In the genomic region with DNA sequence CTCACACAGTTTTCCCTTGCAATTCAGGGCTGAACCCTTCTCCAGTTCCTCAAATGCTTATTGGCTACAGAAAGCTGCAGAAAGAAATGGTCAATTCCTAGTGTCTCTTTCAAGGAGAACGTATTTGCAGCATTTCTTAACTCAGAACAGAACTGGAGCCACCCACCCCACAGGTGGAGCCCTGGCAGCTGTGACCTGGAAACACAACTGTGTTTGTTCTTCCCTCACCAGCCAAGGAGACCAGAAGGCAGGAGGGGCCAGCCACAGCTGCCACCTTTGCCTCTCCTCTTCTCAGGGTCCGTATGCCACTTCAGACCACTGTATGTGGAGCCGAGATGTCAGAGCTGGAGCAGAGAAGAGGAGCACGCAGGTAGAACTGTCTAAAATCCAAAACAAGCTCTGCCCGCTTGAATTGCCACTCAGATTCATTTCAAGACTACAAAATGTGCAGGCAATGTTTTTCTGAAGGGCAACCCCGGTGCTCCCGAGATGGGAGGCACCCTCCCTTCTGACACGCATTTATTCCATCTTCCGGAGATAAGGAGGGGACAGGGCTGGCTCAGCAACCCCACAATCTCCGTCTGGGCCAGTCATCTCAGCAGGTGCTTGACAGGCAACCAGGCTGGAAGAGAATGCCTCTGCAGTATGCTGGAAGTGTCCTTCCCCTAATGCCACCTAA, we compare ENCODE assay signal across 12 cellular contexts. TPM values are rescaled to one million over a fixed set of nuclear protein-coding genes. Genes with fewer than 3 reads are reported as not detected.
A peak's percentile ranks its signal among the peaks of the same experiment; 100 is the strongest.
DNase-seq lines count a peak whose midpoint lies in the region; ATAC-seq and TF ChIP-seq lines count a peak whose summit lies in the region.
"Had no signal": no experiment of that assay in that cellular context is flagged by ENCODE, and none has a peak within 500 bp of the region (broad histone marks: within the 10 kb centered on the region; RNA-seq: fewer than 3 reads in every experiment).

No MANE protein-coding gene starts in this region.

- peak overlapping the region; percentile 81 for H3K27ac ChIP-seq in CD4-positive, CD25-positive, alpha-beta regulatory T cell (ENCODE audit: insufficient read depth, low read length, poor library complexity, severe bottlenecking)
- peak overlapping the region; percentile 96 for H3K27ac ChIP-seq in naive thymus-derived CD4-positive, alpha-beta T cell (ENCODE audit: low read depth, low read length)
- H3K27ac ChIP-seq: suprapubic skin had no signal

- peak in 1 of 3 donors; percentile 61 for DNase-seq in CD4-positive, CD25-positive, alpha-beta regulatory T cell
- DNase-seq in NCI-H2171 treated with DMSO at 0.1 percent for 48 hours (lab: John Stamatoyannopoulos, UW) (peak; percentile 76), HEK293T (ENCODE audit: extremely low spot score) (no peak), OCI-M2 (lab: John Stamatoyannopoulos, UW; ENCODE audit: unreplicated experiment) (no peak), G401 (ENCODE audit: low spot score) (no peak)
- peak; percentile 65 for DNase-seq in activated T-cell treated with anti-CD3 and anti-CD28 coated beads, Interleukin-2, amount 50 U/mL, for 24 hours
- peak in 3 of 9 donors; percentile 2 to 59 (median 57) for DNase-seq in naive thymus-derived CD4-positive, alpha-beta T cell
- DNase-seq: GOT3 had no signal

- intact Hi-C loops in naive thymus-derived CD4-positive, alpha-beta T cell (cut with micrococcal nuclease) = loop anchor here (1.0 to 2.0 kb wide), 2 partner anchors 12 to 15 kb away; no protein-coding TSS in a partner anchor

- no peaks in the 10 kb centered on the region for H3K27me3 ChIP-seq in CD4-positive, CD25-positive, alpha-beta regulatory T cell (ENCODE audit: control insufficient read depth, insufficient read depth, low read length)
- H3K27me3 ChIP-seq in naive thymus-derived CD4-positive, alpha-beta T cell (ENCODE audit: control insufficient read depth in 2 of 2, insufficient read depth in 2 of 2, low read length in 2 of 2) = no peaks in the 10 kb centered on the region

- peaks cover 0 to 1% (median 0%) of the 10 kb centered on the region in 7 donors for H3K9me3 Mint-ChIP-seq in CD4-positive, CD25-positive, alpha-beta regulatory T cell
- no peaks in the 10 kb centered on the region for H3K9me3 Mint-ChIP-seq in activated T-cell treated with anti-CD3 and anti-CD28 coated beads, Interleukin-2, amount 50 U/mL, for 24 hours
- no peaks in the 10 kb centered on the region for H3K9me3 Mint-ChIP-seq in naive thymus-derived CD4-positive, alpha-beta T cell

- H3K27ac Mint-ChIP-seq in CD4-positive, CD25-positive, alpha-beta regulatory T cell = peak overlapping the region; percentile 86 to 96 (median 94)
- peak overlapping the region; percentile 99 for H3K27ac Mint-ChIP-seq in activated T-cell treated with anti-CD3 and anti-CD28 coated beads, Interleukin-2, amount 50 U/mL, for 24 hours
- peak overlapping the region; percentile 83 to 100 (median 94) for H3K27ac Mint-ChIP-seq in naive thymus-derived CD4-positive, alpha-beta T cell

- in situ Hi-C loops in G401 (cut with HindIII; ENCODE audit: low sequenced_read_pairs) = no loop called here

- CTCF ChIA-PET in naive thymus-derived CD4-positive, alpha-beta T cell (lab: Charles Lee) = interaction anchor here (1.1 to 1.9 kb wide), 2 partner anchors 8 to 40 kb away, joined by 3 to 8 read pairs; no protein-coding TSS in a partner anchor
- CTCF ChIA-PET in HEK293T (lab: Yijun Ruan, JAX) = interaction anchor here (0.9 kb wide), 1 partner anchor 39 kb away, joined by 3 read pairs; no protein-coding TSS in a partner anchor

- H3K4me3 Mint-ChIP-seq in CD4-positive, CD25-positive, alpha-beta regulatory T cell = peak overlapping the region; percentile 70 to 92 (median 84)
- peak overlapping the region; percentile 74 for H3K4me3 Mint-ChIP-seq in activated T-cell treated with anti-CD3 and anti-CD28 coated beads, Interleukin-2, amount 50 U/mL, for 24 hours
- peak overlapping the region; percentile 58 to 100 (median 80) for H3K4me3 Mint-ChIP-seq in naive thymus-derived CD4-positive, alpha-beta T cell

- H3K4me1 ChIP-seq in CD4-positive, CD25-positive, alpha-beta regulatory T cell (ENCODE audit: control insufficient read depth, insufficient read depth, low read length, poor library complexity, severe bottlenecking) = peaks cover 99% of the 10 kb centered on the region
- H3K4me1 ChIP-seq in naive thymus-derived CD4-positive, alpha-beta T cell (ENCODE audit: control insufficient read depth in 2 of 2, insufficient read depth in 2 of 2, low read length in 2 of 2) = peaks cover 53 to 96% of the 10 kb centered on the region in 2 donors
- H3K4me1 ChIP-seq: suprapubic skin had no signal

- H3K27me3 Mint-ChIP-seq in CD4-positive, CD25-positive, alpha-beta regulatory T cell = no peaks in the 10 kb centered on the region
- H3K27me3 Mint-ChIP-seq in activated T-cell treated with anti-CD3 and anti-CD28 coated beads, Interleukin-2, amount 50 U/mL, for 24 hours = no peaks in the 10 kb centered on the region
- no peaks in the 10 kb centered on the region for H3K27me3 Mint-ChIP-seq in naive thymus-derived CD4-positive, alpha-beta T cell

- H3K36me3 Mint-ChIP-seq in CD4-positive, CD25-positive, alpha-beta regulatory T cell = peaks cover 52% of the 10 kb centered on the region
- H3K36me3 Mint-ChIP-seq in activated T-cell treated with anti-CD3 and anti-CD28 coated beads, Interleukin-2, amount 50 U/mL, for 24 hours (ENCODE audit: low read depth) = peaks cover 89% of the 10 kb centered on the region
- H3K36me3 Mint-ChIP-seq in naive thymus-derived CD4-positive, alpha-beta T cell = peaks cover 5 to 52% (median 28%) of the 10 kb centered on the region in 5 donors

- H3K36me3 ChIP-seq in CD4-positive, CD25-positive, alpha-beta regulatory T cell (ENCODE audit: control insufficient read depth, insufficient read depth, low read length) = peaks cover 63% of the 10 kb centered on the region
- H3K36me3 ChIP-seq in naive thymus-derived CD4-positive, alpha-beta T cell (ENCODE audit: control insufficient read depth in 2 of 3, insufficient read depth in 3 of 3, low read length in 3 of 3) = peaks cover 0 to 49% (median 9%) of the 10 kb centered on the region in 3 experiments
- H3K36me3 ChIP-seq: suprapubic skin had no signal

- ATAC-seq in CD4-positive, CD25-positive, alpha-beta regulatory T cell (ENCODE audit: low read depth in 2 of 2) = no peak
- no peak for ATAC-seq in naive thymus-derived CD4-positive, alpha-beta T cell
- ATAC-seq in GM21515 (IDR thresholded peaks at IDR 0.05; ENCODE audit: unreplicated experiment) = no peak

- H3K4me3 ChIP-seq in CD4-positive, CD25-positive, alpha-beta regulatory T cell (ENCODE audit: low read depth, low read length) = peak overlapping the region; percentile 59
- peak overlapping the region; percentile 4 for H3K4me3 ChIP-seq in naive thymus-derived CD4-positive, alpha-beta T cell (ENCODE audit: low read length)
- H3K4me3 ChIP-seq: suprapubic skin had no signal

- peaks cover 56 to 100% (median 88%) of the 10 kb centered on the region in 4 donors for H3K4me1 Mint-ChIP-seq in CD4-positive, CD25-positive, alpha-beta regulatory T cell
- peaks cover 98% of the 10 kb centered on the region for H3K4me1 Mint-ChIP-seq in activated T-cell treated with anti-CD3 and anti-CD28 coated beads, Interleukin-2, amount 50 U/mL, for 24 hours (ENCODE audit: low read depth)
- H3K4me1 Mint-ChIP-seq in naive thymus-derived CD4-positive, alpha-beta T cell = peaks cover 74 to 100% (median 98%) of the 10 kb centered on the region in 7 donors

- POLR2A ChIA-PET in naive thymus-derived CD4-positive, alpha-beta T cell (lab: Charles Lee) = interaction anchor here (0.7 to 11.8 kb wide), 15 partner anchors 9 to 63 kb away, joined by 3 to 181 read pairs (median 5); a partner anchor contains a TSS
- POLR2A ChIA-PET in HEK293T (lab: Yijun Ruan, JAX) = no interaction called here

- no peaks in the 10 kb centered on the region for H3K9me3 ChIP-seq in CD4-positive, CD25-positive, alpha-beta regulatory T cell (ENCODE audit: control insufficient read depth in 2 of 2, low read length in 2 of 2)
- no peaks in the 10 kb centered on the region for H3K9me3 ChIP-seq in naive thymus-derived CD4-positive, alpha-beta T cell (ENCODE audit: control insufficient read depth in 2 of 3, low read length in 3 of 3)
- H3K9me3 ChIP-seq: suprapubic skin had no signal

TF ChIP-seq in HEK293T, 16 proteins besides CTCF, POLR2A, EP300 and RAD21:
- no peak for TF ChIP-seq ZNF384 (IDR thresholded peaks at IDR 0.05)
- no peak for TF ChIP-seq FOXA1 (IDR thresholded peaks at IDR 0.05)
- no peak for TF ChIP-seq LEF1 (IDR thresholded peaks at IDR 0.05; ENCODE audit: borderline replicate concordance)
- TF ChIP-seq, protein P1, sequence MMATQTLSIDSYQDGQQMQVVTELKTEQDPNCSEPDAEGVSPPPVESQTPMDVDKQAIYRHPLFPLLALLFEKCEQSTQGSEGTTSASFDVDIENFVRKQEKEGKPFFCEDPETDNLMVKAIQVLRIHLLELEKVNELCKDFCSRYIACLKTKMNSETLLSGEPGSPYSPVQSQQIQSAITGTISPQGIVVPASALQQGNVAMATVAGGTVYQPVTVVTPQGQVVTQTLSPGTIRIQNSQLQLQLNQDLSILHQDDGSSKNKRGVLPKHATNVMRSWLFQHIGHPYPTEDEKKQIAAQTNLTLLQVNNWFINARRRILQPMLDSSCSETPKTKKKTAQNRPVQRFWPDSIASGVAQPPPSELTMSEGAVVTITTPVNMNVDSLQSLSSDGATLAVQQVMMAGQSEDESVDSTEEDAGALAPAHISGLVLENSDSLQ (IDR thresholded peaks at IDR 0.05) = no peak
- no peak for TF ChIP-seq NFRKB (IDR thresholded peaks at IDR 0.05)
- TF ChIP-seq TARDBP (IDR thresholded peaks at IDR 0.05) = no peak
- no peak for TF ChIP-seq SP1 (IDR thresholded peaks at IDR 0.05)
- TF ChIP-seq HDGF (IDR thresholded peaks at IDR 0.05; ENCODE audit: borderline replicate concordance) = no peak

RNA-seq across cellular contexts. Expression of a gene that starts 16.7 kb away (rescaled TPM):
- total RNA-seq in CD4-positive, CD25-positive, alpha-beta regulatory T cell = 410 TPM
- 100 to 1,000 TPM; 412 to 718 (median 486) TPM for polyA plus RNA-seq in CD4-positive, CD25-positive, alpha-beta regulatory T cell
- 100 to 1,000 TPM; 246 to 476 (median 336) TPM for total RNA-seq in naive thymus-derived CD4-positive, alpha-beta T cell
- polyA plus RNA-seq in naive thymus-derived CD4-positive, alpha-beta T cell = 100 to 1,000 TPM; 352 to 437 TPM
- total RNA-seq in G401 (2014; rRNA removed; shearing (Covaris generic)) = 9.3 and 11.3 TPM in 2 replicates
- polyA plus RNA-seq: BJ, neural cell had no signal

RNA-seq across cellular contexts. Expression of a gene that starts 51.9 kb away (rescaled TPM):
- total RNA-seq in CD4-positive, CD25-positive, alpha-beta regulatory T cell = 6.7 TPM
- polyA plus RNA-seq in CD4-positive, CD25-positive, alpha-beta regulatory T cell = 10 to 100 TPM; 16.8 to 29.7 (median 22.1) TPM
- total RNA-seq in naive thymus-derived CD4-positive, alpha-beta T cell = 10 to 100 TPM; 10.6 to 33.4 (median 23.1) TPM
- polyA plus RNA-seq in naive thymus-derived CD4-positive, alpha-beta T cell = 10 to 100 TPM; 31.9 to 40.6 TPM
- 1,472 and 1,526 TPM in 2 replicates for total RNA-seq in G401 (2014; rRNA removed; shearing (Covaris generic))

Comparison
In these comparisons a context has a peak if more than half of its experiments do, and no peak if none do; other contexts are left out.
1. DNase-seq: peak in NCI-H2171 treated with DMSO at 0.1 percent for 48 hours (single experiment) and activated T-cell treated with anti-CD3 and anti-CD28 coated beads, Interleukin-2, amount 50 U/mL, for 24 hours (single experiment); none in HEK293T (single experiment), OCI-M2 (single experiment) and G401 (single experiment).
2. RNA of a gene that starts 16.7 kb away (total RNA-seq): 410 TPM in CD4-positive, CD25-positive, alpha-beta regulatory T cell (single experiment) and 246 to 476 TPM in naive thymus-derived CD4-positive, alpha-beta T cell; 9.3 to 11.3 TPM in G401; every median in the first group is over 10 times any median in the second.
3. RNA of a gene that starts 51.9 kb away (total RNA-seq): 1,472 to 1,526 TPM in G401; 10.6 to 33.4 TPM in naive thymus-derived CD4-positive, alpha-beta T cell and 6.7 TPM in CD4-positive, CD25-positive, alpha-beta regulatory T cell (single experiment); every median in the first group is over 10 times any median in the second.
4. Peak in every context shown above with its lines, with median percentiles within 50 percentile points of each other: H3K27ac Mint-ChIP-seq and H3K4me3 Mint-ChIP-seq.